14 cellular contexts compared by ENCODE assay signal in the genomic region with DNA sequence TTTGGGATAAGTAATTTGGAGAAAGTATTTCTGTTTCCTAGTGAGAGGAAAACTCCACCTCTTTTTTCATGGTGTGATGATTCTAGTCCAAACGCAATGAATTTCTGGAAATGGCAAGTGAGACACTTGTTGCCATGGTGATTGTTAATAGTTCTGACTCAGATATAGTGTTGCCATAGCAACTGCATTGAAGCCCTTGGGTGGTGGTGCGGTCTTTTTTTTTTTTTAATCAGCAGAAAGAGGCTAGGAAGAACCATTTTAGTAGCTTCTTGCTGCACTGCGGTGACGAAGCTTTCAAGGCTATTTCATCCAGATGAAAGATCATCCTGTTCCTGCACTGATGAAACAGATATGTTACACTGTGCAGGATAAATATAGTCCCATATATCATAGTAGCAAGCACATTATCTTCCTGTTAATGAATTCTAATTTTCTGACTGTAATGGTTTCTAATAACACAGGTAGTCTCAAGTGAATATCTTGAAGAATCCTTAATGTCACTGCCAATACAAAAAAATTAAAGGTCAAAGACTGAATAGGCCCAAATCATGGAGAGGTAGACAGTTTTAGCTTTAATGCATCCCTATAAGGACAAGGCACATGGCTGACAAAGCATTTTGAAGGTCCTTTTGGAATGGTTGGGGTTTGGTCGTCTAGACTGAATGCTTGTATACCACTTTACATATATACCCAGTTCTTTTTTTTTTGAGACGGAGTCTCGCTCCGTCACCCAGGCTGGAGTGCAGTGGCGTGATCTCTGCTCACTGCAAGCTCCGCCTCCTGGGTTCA.
A peak's percentile ranks its signal among the peaks of the same experiment; 100 is the strongest.
DNase-seq lines count a peak whose midpoint lies in the region; ATAC-seq and TF ChIP-seq lines count a peak whose summit lies in the region.
"Had no signal": no experiment of that assay in that cellular context is flagged by ENCODE, and none has a peak within 500 bp of the region (broad histone marks: within the 10 kb centered on the region; RNA-seq: fewer than 3 reads in every experiment).

No MANE protein-coding gene starts in this region.

- H3K36me3 ChIP-seq in endodermal cell (ENCODE audit: control insufficient read depth, insufficient read depth, low read length) = no peaks in the 10 kb centered on the region
- H3K36me3 ChIP-seq in osteoblast (ENCODE audit: insufficient read depth, low read length) = no peaks in the 10 kb centered on the region
- H3K36me3 ChIP-seq: Peyer's patch had no signal

- H4K20me1 ChIP-seq in osteoblast (ENCODE audit: insufficient read depth, low read length) = no peaks in the 10 kb centered on the region

- H3K9me3 ChIP-seq in endodermal cell (ENCODE audit: control insufficient read depth, low read length) (no peaks in the 10 kb centered on the region), osteoblast (ENCODE audit: low read depth, low read length) (no peaks in the 10 kb centered on the region)
- H3K9me3 ChIP-seq: Peyer's patch had no signal

- peak; percentile 60 for DNase-seq in EL
- peak; percentile 74 for DNase-seq in NCI-H2227 treated with DMSO at 0.1 percent for 48 hours (lab: John Stamatoyannopoulos, UW)
- no peak for DNase-seq in endodermal cell
- peak; percentile 48 for DNase-seq in osteoblast (ENCODE audit: insufficient read length, low spot score, missing footprints)
- DNase-seq in COLO668 (lab: John Stamatoyannopoulos, UW; ENCODE audit: unreplicated experiment) = no peak
- DNase-seq in islet precursor cell = no peak
- DNase-seq: activated CD4-positive, alpha-beta T cell treated with anti-CD3 and anti-CD28 coated beads for 1 hour; Peyer's patch; stimulated activated CD4-positive, alpha-beta T cell treated with anti-CD3 and anti-CD28 coated beads, Interleukin-4, amount 100 ng/mL, for 4 hours had no signal

- ATAC-seq in GM21737 (IDR thresholded peaks at IDR 0.05; ENCODE audit: unreplicated experiment) (no peak), GM21360 (IDR thresholded peaks at IDR 0.05; ENCODE audit: unreplicated experiment) (no peak)
- ATAC-seq: natural killer cell treated with Interleukin-12 subunit alpha and Interleukin-12 subunit beta and Interleukin-15 and Interleukin-18, amount 100 ng/mL, for 72 hours had no signal

- H3K9ac ChIP-seq in endodermal cell (ENCODE audit: extremely low read depth, low read length, poor library complexity, severe bottlenecking) = no peak overlapping the region
- H3K9ac ChIP-seq: KMS-11 had no signal

- H3K4me1 Mint-ChIP-seq in endodermal cell = no peaks in the 10 kb centered on the region

- H3K4me3 ChIP-seq in endodermal cell (ENCODE audit: low read length) (no peak overlapping the region), osteoblast (ENCODE audit: insufficient read depth, low read length) (no peak overlapping the region)
- H3K4me3 ChIP-seq: Peyer's patch had no signal

- H3K27ac Mint-ChIP-seq in endodermal cell = no peak overlapping the region
- H3K27ac Mint-ChIP-seq: activated naive CD8-positive, alpha-beta T cell; natural killer cell treated with Interleukin-12 subunit alpha and Interleukin-12 subunit beta and Interleukin-15 and Interleukin-18, amount 100 ng/mL, for 72 hours had no signal

- H3K27me3 Mint-ChIP-seq in endodermal cell (ENCODE audit: insufficient read depth) = no peaks in the 10 kb centered on the region
- H3K27me3 Mint-ChIP-seq: activated naive CD8-positive, alpha-beta T cell had no signal

- H3K4me2 ChIP-seq in osteoblast (ENCODE audit: insufficient read depth, low read length) = no peak overlapping the region
- H3K4me2 ChIP-seq: KMS-11 had no signal

- WGBS in endodermal cell (ENCODE audit: insufficient coverage in 1 of 2, insufficient read length in 1 of 2), 2 experiments = 88 to 94% methylated on average over 3 to 9 of the region's 10 CpGs

- H3K4me3 Mint-ChIP-seq in endodermal cell = no peak overlapping the region
- H3K4me3 Mint-ChIP-seq: activated naive CD8-positive, alpha-beta T cell; natural killer cell treated with Interleukin-12 subunit alpha and Interleukin-12 subunit beta and Interleukin-15 and Interleukin-18, amount 100 ng/mL, for 72 hours had no signal

- no peaks in the 10 kb centered on the region for H3K9me3 Mint-ChIP-seq in endodermal cell

- H3K27ac ChIP-seq in endodermal cell (ENCODE audit: low read depth, low read length) (peak overlapping the region; percentile 0), osteoblast (ENCODE audit: low read depth, low read length) (no peak overlapping the region)
- H3K27ac ChIP-seq: KMS-11, Peyer's patch had no signal

- H3K36me3 Mint-ChIP-seq in endodermal cell (ENCODE audit: low read depth) = no peaks in the 10 kb centered on the region
- H3K36me3 Mint-ChIP-seq: natural killer cell treated with Interleukin-12 subunit alpha and Interleukin-12 subunit beta and Interleukin-15 and Interleukin-18, amount 100 ng/mL, for 72 hours had no signal

- TF ChIP-seq CTCF in endodermal cell (conservative IDR thresholded peaks at IDR 0.05) = no peak
- TF ChIP-seq CTCF in osteoblast (IDR thresholded peaks at IDR 0.05; ENCODE audit: extremely low read depth, low read depth, low read length) = no peak

- no peak overlapping the region for H2AFZ ChIP-seq in osteoblast (ENCODE audit: low read length)

- H3K4me1 ChIP-seq in endodermal cell (ENCODE audit: control insufficient read depth, insufficient read depth, low read length) (no peaks in the 10 kb centered on the region), osteoblast (ENCODE audit: insufficient read depth, low read length) (no peaks in the 10 kb centered on the region)
- H3K4me1 ChIP-seq: Peyer's patch had no signal

- no peaks in the 10 kb centered on the region for H3K79me2 ChIP-seq in osteoblast (ENCODE audit: insufficient read depth, low read length)

- no peaks in the 10 kb centered on the region for H3K27me3 ChIP-seq in endodermal cell (ENCODE audit: control insufficient read depth, insufficient read depth, low read length, poor library complexity, severe bottlenecking)
- H3K27me3 ChIP-seq in osteoblast (ENCODE audit: insufficient read depth, low read length) = no peaks in the 10 kb centered on the region
- H3K27me3 ChIP-seq: Peyer's patch had no signal

Comparison
In these comparisons a context has a peak if more than half of its experiments do, and no peak if none do; other contexts are left out.
1. DNase-seq: peak in EL (single experiment), NCI-H2227 treated with DMSO at 0.1 percent for 48 hours (single experiment) and osteoblast (single experiment); none in endodermal cell (single experiment), COLO668 (single experiment) and islet precursor cell (single experiment).